ENCODE assay signal across 1 cellular context in genomic region chr3:141414800-141415462, GRCh38.
TF ChIP-seq lines count a peak whose summit lies in the region.

No MANE protein-coding gene starts in this region.

TF ChIP-seq in GM12878, 131 proteins besides CTCF, POLR2A, EP300 and RAD21:
- TF ChIP-seq ZNF622 (IDR thresholded peaks at IDR 0.05) (no peak), JUNB (IDR thresholded peaks at IDR 0.05) (0 out of 2 replicates have a peak, but pooled peaks have one; percentile 8), HDAC6 (IDR thresholded peaks at IDR 0.05; ENCODE audit: unreplicated experiment) (no peak), CREB1 (IDR thresholded peaks at IDR 0.05; ENCODE audit: low read depth) (no peak), CREM (IDR thresholded peaks at IDR 0.05; ENCODE audit: low read depth) (0 out of 2 replicates have a peak, but pooled peaks have one; percentile 15)
